16 cellular contexts compared by ENCODE assay signal in the genomic region with DNA sequence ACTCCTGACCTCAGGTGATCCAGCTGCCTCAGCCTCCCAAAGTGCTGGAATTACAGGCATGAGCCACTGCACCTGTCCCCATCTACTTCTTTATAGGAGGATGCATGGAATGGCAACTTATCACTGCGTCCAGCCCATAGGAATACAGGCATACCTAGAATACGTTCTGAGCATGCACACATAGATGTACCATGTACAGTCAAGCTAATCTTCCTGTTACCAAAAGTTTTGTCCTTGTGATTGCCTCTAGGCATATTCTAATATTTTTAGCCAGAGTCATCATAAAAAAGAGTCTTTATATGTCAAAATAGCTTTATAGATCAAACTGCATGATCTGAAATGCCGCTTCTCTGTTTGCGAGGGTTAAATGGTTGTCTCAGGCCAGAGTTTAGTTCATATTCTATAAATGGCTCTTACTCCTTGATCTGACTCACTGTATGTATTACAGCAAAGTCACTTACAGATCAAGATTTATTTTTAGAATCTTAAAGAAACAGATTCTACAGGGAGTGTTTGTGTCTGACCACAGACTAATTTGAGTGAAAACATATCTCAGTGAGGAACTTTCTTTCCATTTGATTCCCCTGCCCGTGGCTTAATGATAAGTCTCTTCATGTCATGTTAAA.
DNase-seq lines count a peak whose midpoint lies in the region; ATAC-seq, FAIRE-seq and TF ChIP-seq lines count a peak whose summit lies in the region.
"Had no signal": no experiment of that assay in that cellular context is flagged by ENCODE, and none has a peak within 500 bp of the region (broad histone marks: within the 10 kb centered on the region; RNA-seq: fewer than 3 reads in every experiment).

No MANE protein-coding gene starts in this region.

- H3K36me3 Mint-ChIP-seq in activated CD8-positive, alpha-beta memory T cell treated with anti-CD3 and anti-CD28 coated beads, Interleukin-2, amount 10 ng/mL, durations not matched to agents 7 days and 5 days: no peaks in the 10 kb centered on the region
- no peaks in the 10 kb centered on the region for H3K36me3 Mint-ChIP-seq in glutamatergic neuron (ENCODE audit: unreplicated experiment)
- H3K36me3 Mint-ChIP-seq: memory B cell had no signal

- H3K23ac ChIP-seq in IMR-90 (ENCODE audit: low read depth, low read length): no peak overlapping the region

- no peak overlapping the region for H2BK5ac ChIP-seq in IMR-90 (ENCODE audit: low read depth, low read length, poor library complexity, severe bottlenecking)

- H4K5ac ChIP-seq in IMR-90 (ENCODE audit: low read depth, low read length): no peak overlapping the region

- intact Hi-C loops in IMR-90 (cut with micrococcal nuclease): no loop called here
- intact Hi-C loops in left lung (cut with DNase I): loop anchor here in 1 of 2 donors (10.0 kb wide), 1 partner anchor 228 kb away; no protein-coding TSS in a partner anchor

- H3K9ac ChIP-seq in BLaER1 (no peak overlapping the region; the same call in 1 of the 2 replicates), IMR-90 (ENCODE audit: low read depth, low read length) (no peak overlapping the region)

- CTCF ChIA-PET in IMR-90 (lab: Yijun Ruan, JAX): no interaction called here
- CTCF ChIA-PET in activated CD8-positive, alpha-beta memory T cell treated with anti-CD3 and anti-CD28 coated beads, Interleukin-2, amount 10 ng/mL, durations not matched to agents 7 days and 5 days (lab: Charles Lee): no interaction called here

- no peak overlapping the region for H3K4me3 ChIP-seq in BLaER1
- H3K4me3 ChIP-seq in IMR-90 (ENCODE audit: insufficient read depth, low read depth, low read length): no peak overlapping the region
- H3K4me3 ChIP-seq in brain microvascular endothelial cell (ENCODE audit: low read depth, low read length): no peak overlapping the region
- H3K4me3 ChIP-seq in left lung: no peak overlapping the region
- H3K4me3 ChIP-seq: SK-N-MC, tibial nerve had no signal

- H2BK120ac ChIP-seq in IMR-90 (ENCODE audit: low read depth, low read length): no peak overlapping the region

- BruUV-seq in IMR-90 (replicated peaks; lab: Mats Ljungman, UMichigan): no TSS peak

- H3K79me1 ChIP-seq in IMR-90 (ENCODE audit: low read depth in 1 of 2, low read length in 2 of 2): no peaks in the 10 kb centered on the region

- peak; percentile 85 for DNase-seq in IMR-90
- DNase-seq in brain microvascular endothelial cell: peak; percentile 43
- DNase-seq in left lung: no peak
- no peak for DNase-seq in activated CD8-positive, alpha-beta memory T cell treated with anti-CD3 and anti-CD28 coated beads, Interleukin-2, amount 10 ng/mL, durations not matched to agents 7 days and 5 days
- DNase-seq in glutamatergic neuron: no peak
- DNase-seq in GM12892 (ENCODE audit: insufficient read length): no peak
- DNase-seq: activated T-cell treated with anti-CD3 and anti-CD28 coated beads, Interleukin-2, amount 50 U/mL, for 48 hours; NCI-H446 treated with DMSO at 0.1 percent for 48 hours; retina had no signal

- H4K20me1 ChIP-seq in BLaER1 (no peaks in the 10 kb centered on the region), IMR-90 (ENCODE audit: insufficient read depth, low read length) (no peaks in the 10 kb centered on the region)

- no peak overlapping the region for H3K14ac ChIP-seq in IMR-90 (replicated peaks; ENCODE audit: low read depth, low read length)

- no peak overlapping the region for H2AK9ac ChIP-seq in IMR-90 (replicated peaks; ENCODE audit: low read depth, low read length, poor library complexity)

- H2AFZ ChIP-seq in IMR-90 (replicated peaks; ENCODE audit: low read length, poor library complexity): no peak overlapping the region

- TF ChIP-seq CTCF in IMR-90 (conservative IDR thresholded peaks at IDR 0.05; ENCODE audit: low read depth, low read length): no peak
- TF ChIP-seq CTCF in brain microvascular endothelial cell (IDR thresholded peaks at IDR 0.05; ENCODE audit: low read depth, low read length, missing control alignments): no peak
- TF ChIP-seq CTCF in left lung (IDR thresholded peaks at IDR 0.05): no peak
- no peak for TF ChIP-seq CTCF in glutamatergic neuron (IDR thresholded peaks at IDR 0.05; ENCODE audit: partially characterized antibody, unreplicated experiment)

- H3K27ac Mint-ChIP-seq in activated CD8-positive, alpha-beta memory T cell treated with anti-CD3 and anti-CD28 coated beads, Interleukin-2, amount 10 ng/mL, durations not matched to agents 7 days and 5 days: no peak overlapping the region
- no peak overlapping the region for H3K27ac Mint-ChIP-seq in glutamatergic neuron (ENCODE audit: unreplicated experiment)
- H3K27ac Mint-ChIP-seq: B cell, memory B cell had no signal

- H2BK15ac ChIP-seq in IMR-90 (ENCODE audit: low read depth, low read length): no peak overlapping the region

- H3K4me2 ChIP-seq in BLaER1 (peak overlapping the region; percentile 54), IMR-90 (ENCODE audit: low read depth, low read length) (peak overlapping the region; percentile 77)

- H3K4ac ChIP-seq in IMR-90 (ENCODE audit: low read depth, low read length): no peak overlapping the region

- H3K36me3 ChIP-seq in BLaER1: no peaks in the 10 kb centered on the region
- H3K36me3 ChIP-seq in IMR-90 (ENCODE audit: control insufficient read depth, insufficient read depth, low read length): no peaks in the 10 kb centered on the region
- H3K36me3 ChIP-seq in brain microvascular endothelial cell (replicated peaks): no peaks in the 10 kb centered on the region
- H3K36me3 ChIP-seq in left lung: no peaks in the 10 kb centered on the region
- H3K36me3 ChIP-seq: tibial nerve had no signal

- H3K9me1 ChIP-seq in IMR-90 (ENCODE audit: insufficient read depth, low read length): no peaks in the 10 kb centered on the region; the same call in 1 of the 2 replicates

- H3K18ac ChIP-seq in IMR-90 (ENCODE audit: low read depth, low read length): peak overlapping the region; percentile 50; the same call in 1 of the 2 replicates

- H3K9me3 ChIP-seq in BLaER1: no peaks in the 10 kb centered on the region
- no peaks in the 10 kb centered on the region for H3K9me3 ChIP-seq in IMR-90 (ENCODE audit: control insufficient read depth, insufficient read depth, low read length)
- H3K9me3 ChIP-seq in left lung: no peaks in the 10 kb centered on the region
- H3K9me3 ChIP-seq: tibial nerve had no signal

- H3K27ac ChIP-seq in BLaER1 (no peak overlapping the region), IMR-90 (ENCODE audit: insufficient read depth, low read length) (no peak overlapping the region), brain microvascular endothelial cell (no peak overlapping the region), left lung (no peak overlapping the region)
- H3K27ac ChIP-seq: SK-N-MC, tibial nerve had no signal

- POLR2A ChIA-PET in IMR-90 (lab: Charles Lee; ENCODE audit: unreplicated experiment): no interaction called here

- ATAC-seq in IMR-90 (ENCODE audit: low read depth) (peak; percentile 85), left lung (peak; percentile 33), HG02981 (IDR thresholded peaks at IDR 0.05; ENCODE audit: unreplicated experiment) (no peak)
- ATAC-seq in activated CD8-positive, alpha-beta memory T cell treated with anti-CD3 and anti-CD28 coated beads, Interleukin-2, amount 10 ng/mL, durations not matched to agents 7 days and 5 days: no peak
- ATAC-seq: activated CD4-positive, CD25-positive, alpha-beta regulatory T cell treated with anti-CD3 and anti-CD28 coated beads, Interleukin-2, amount 50 U/mL, for 24 hours had no signal

- no peak overlapping the region for H2BK20ac ChIP-seq in IMR-90 (ENCODE audit: low read depth, low read length)

- H4K8ac ChIP-seq in IMR-90 (ENCODE audit: low read depth in 2 of 2, low read length in 2 of 2): no peak overlapping the region

- TF ChIP-seq RAD21 in IMR-90 (IDR thresholded peaks at IDR 0.05; ENCODE audit: low read length): no peak

- dilution Hi-C loops in IMR-90 (cut with HindIII; ENCODE audit: low sequenced_read_pairs, unreplicated experiment): no loop called here

- H3K27me3 ChIP-seq in BLaER1 (no peaks in the 10 kb centered on the region), IMR-90 (ENCODE audit: control insufficient read depth, insufficient read depth, low read length) (no peaks in the 10 kb centered on the region), brain microvascular endothelial cell (replicated peaks) (no peaks in the 10 kb centered on the region), left lung (peaks cover 0 to under 1% of the 10 kb centered on the region in 2 donors)
- H3K27me3 ChIP-seq: tibial nerve had no signal

- no peak overlapping the region for H4K91ac ChIP-seq in IMR-90 (ENCODE audit: insufficient read depth, low read depth, low read length)

- H3K9me3 Mint-ChIP-seq in activated CD8-positive, alpha-beta memory T cell treated with anti-CD3 and anti-CD28 coated beads, Interleukin-2, amount 10 ng/mL, durations not matched to agents 7 days and 5 days (ENCODE audit: low read depth): no peaks in the 10 kb centered on the region
- H3K9me3 Mint-ChIP-seq in glutamatergic neuron (ENCODE audit: unreplicated experiment): no peaks in the 10 kb centered on the region
- H3K9me3 Mint-ChIP-seq: memory B cell had no signal

- H3K56ac ChIP-seq in IMR-90 (ENCODE audit: extremely low read depth, insufficient read depth, low read length): no peak overlapping the region

- FAIRE-seq in GM12892 (lab: Jason Lieb, UNC): no peak

- H3K27me3 Mint-ChIP-seq in activated CD8-positive, alpha-beta memory T cell treated with anti-CD3 and anti-CD28 coated beads, Interleukin-2, amount 10 ng/mL, durations not matched to agents 7 days and 5 days: no peaks in the 10 kb centered on the region
- no peaks in the 10 kb centered on the region for H3K27me3 Mint-ChIP-seq in glutamatergic neuron (ENCODE audit: unreplicated experiment)

- no peak overlapping the region for H2AK5ac ChIP-seq in IMR-90 (ENCODE audit: low read depth, low read length)

- peaks cover 50% of the 10 kb centered on the region for H3K4me1 ChIP-seq in BLaER1
- peaks cover 2% of the 10 kb centered on the region; the same call in 1 of the 2 replicates for H3K4me1 ChIP-seq in IMR-90 (ENCODE audit: control insufficient read depth, insufficient read depth, low read length)
- H3K4me1 ChIP-seq in left lung: peaks cover 3 to 6% of the 10 kb centered on the region in 2 donors

- no peak overlapping the region for H3K4me3 Mint-ChIP-seq in activated CD8-positive, alpha-beta memory T cell treated with anti-CD3 and anti-CD28 coated beads, Interleukin-2, amount 10 ng/mL, durations not matched to agents 7 days and 5 days
- H3K4me3 Mint-ChIP-seq in glutamatergic neuron (ENCODE audit: unreplicated experiment): no peak overlapping the region
- H3K4me3 Mint-ChIP-seq: B cell, memory B cell had no signal

- no CpG with 5 or more reads among the region's 5 CpGs for WGBS in IMR-90 (ENCODE audit: extremely low coverage in 2 of 2, insufficient read length in 1 of 2), 2 experiments

- TF ChIP-seq POLR2A in IMR-90 (IDR thresholded peaks at IDR 0.05; ENCODE audit: low read depth, low read length) (no peak), GM12892 (IDR thresholded peaks at IDR 0.05; ENCODE audit: low read depth, low read length) (no peak)

- no peaks in the 10 kb centered on the region for H3K4me1 Mint-ChIP-seq in activated CD8-positive, alpha-beta memory T cell treated with anti-CD3 and anti-CD28 coated beads, Interleukin-2, amount 10 ng/mL, durations not matched to agents 7 days and 5 days
- peaks cover 6% of the 10 kb centered on the region for H3K4me1 Mint-ChIP-seq in glutamatergic neuron (ENCODE audit: low read depth, unreplicated experiment)
- H3K4me1 Mint-ChIP-seq: B cell, memory B cell had no signal

- in situ Hi-C loops in IMR-90 (cut with MboI; ENCODE audit: low sequenced_read_pairs) (no loop called here), brain microvascular endothelial cell (cut with HindIII; ENCODE audit: low pct_ligation_motif_present, low sequenced_read_pairs) (no loop called here)

Comparison
In these comparisons a context has a peak if more than half of its experiments do, and no peak if none do; other contexts are left out.
1. ATAC-seq: peak in IMR-90 (single experiment) and left lung (single experiment); none in activated CD8-positive, alpha-beta memory T cell treated with anti-CD3 and anti-CD28 coated beads, Interleukin-2, amount 10 ng/mL, durations not matched to agents 7 days and 5 days (single experiment) and HG02981 (single experiment).
2. DNase-seq: peak in IMR-90 (single experiment) and brain microvascular endothelial cell (single experiment); none in left lung (0 of 2), activated CD8-positive, alpha-beta memory T cell treated with anti-CD3 and anti-CD28 coated beads, Interleukin-2, amount 10 ng/mL, durations not matched to agents 7 days and 5 days (single experiment), glutamatergic neuron (single experiment) and GM12892 (single experiment).